Comparison of ENCODE assay signal across 8 cellular contexts in the genomic region with DNA sequence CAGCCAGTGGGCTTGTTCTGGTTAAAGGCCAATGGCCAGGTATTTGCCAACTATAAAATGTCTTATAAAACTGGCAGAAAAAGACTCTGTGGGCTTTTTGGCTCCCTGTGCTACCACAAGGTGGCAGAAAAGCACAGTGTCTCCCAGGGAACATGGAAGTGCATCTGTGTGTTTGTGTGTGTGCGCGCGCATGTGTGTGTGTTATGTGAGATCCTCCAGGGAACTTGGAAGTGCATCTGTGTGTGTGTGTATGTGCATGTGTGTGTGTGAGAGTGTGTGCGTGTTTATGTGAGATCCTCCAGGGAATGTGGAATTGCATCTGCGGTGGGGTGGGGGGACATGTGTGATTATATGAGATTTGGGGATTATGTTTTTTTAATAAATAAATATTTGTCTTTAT. TPM values are rescaled to one million over a fixed set of nuclear protein-coding genes. Genes with fewer than 3 reads are reported as not detected.
DNase-seq lines count a peak whose midpoint lies in the region; ATAC-seq and TF ChIP-seq lines count a peak whose summit lies in the region.

No MANE protein-coding gene starts in this region.

- H3K27me3 ChIP-seq in HCT116 (ENCODE audit: insufficient read depth, low read length) (no peaks in the 10 kb centered on the region), OCI-LY1 (ENCODE audit: insufficient read depth, low read length) (no peaks in the 10 kb centered on the region)

- H3K36me3 ChIP-seq in HCT116 (ENCODE audit: control insufficient read depth in 1 of 2, insufficient read depth in 2 of 2, low read length in 2 of 2) (no peaks in the 10 kb centered on the region), OCI-LY1 (ENCODE audit: insufficient read depth, low read length) (no peaks in the 10 kb centered on the region)

- peak; percentile 77 for TF ChIP-seq RAD21 in HCT116 (IDR thresholded peaks at IDR 0.05; ENCODE audit: low read depth)

- H3K27ac ChIP-seq in HCT116 (ENCODE audit: low read depth, low read length) (no peak overlapping the region), OCI-LY1 (ENCODE audit: low read depth, low read length, poor library complexity, severe bottlenecking) (no peak overlapping the region)

- H3K4me2 ChIP-seq in HCT116 (ENCODE audit: low read length) (no peak overlapping the region), OCI-LY1 (ENCODE audit: low read length) (no peak overlapping the region)

- H3K4me3 ChIP-seq in HCT116 (replicated peaks in 1 of 2; ENCODE audit: low read depth in 1 of 2, low read length in 2 of 2): no peak overlapping the region
- H3K4me3 ChIP-seq in OCI-LY1 (ENCODE audit: low read depth, low read length, poor library complexity, severe bottlenecking): no peak overlapping the region

- H3K9ac ChIP-seq in HCT116 (ENCODE audit: low read length) (no peak overlapping the region), OCI-LY1 (ENCODE audit: low read length) (no peak overlapping the region)

- no peaks in the 10 kb centered on the region for H3K4me1 ChIP-seq in HCT116 (ENCODE audit: control insufficient read depth in 1 of 2, insufficient read depth in 2 of 2, low read length in 2 of 2)
- H3K4me1 ChIP-seq in OCI-LY1 (ENCODE audit: insufficient read depth, low read length, severe bottlenecking): peaks cover 15% of the 10 kb centered on the region

- H3K27me3 Mint-ChIP-seq in activated naive CD8-positive, alpha-beta T cell treated with anti-CD3 and anti-CD28 coated beads for 36 hours: peaks cover 5% of the 10 kb centered on the region

- TF ChIP-seq POLR2A in HCT116 (IDR thresholded peaks at IDR 0.05; ENCODE audit: borderline replicate concordance, extremely low read depth, insufficient read depth, insufficient read length): no peak

- H2AFZ ChIP-seq in HCT116 (ENCODE audit: low read depth, low read length, poor library complexity, severe bottlenecking) (no peak overlapping the region), OCI-LY1 (ENCODE audit: low read length) (no peak overlapping the region)

- no peaks in the 10 kb centered on the region for H3K36me3 Mint-ChIP-seq in activated naive CD8-positive, alpha-beta T cell treated with anti-CD3 and anti-CD28 coated beads for 36 hours

- H3K27ac Mint-ChIP-seq in activated naive CD8-positive, alpha-beta T cell treated with anti-CD3 and anti-CD28 coated beads for 36 hours: no peak overlapping the region

- TF ChIP-seq CTCF in HCT116 (IDR thresholded peaks at IDR 0.05 in 2 of 3, conservative IDR thresholded peaks at IDR 0.05 in 1 of 3; ENCODE audit: borderline replicate concordance in 1 of 3, insufficient read depth in 1 of 3, low read depth in 2 of 3, low read length in 2 of 3) (peak; percentile 67 to 78 (median 73); a peak in 5 of 6 replicates), OCI-LY1 (IDR thresholded peaks at IDR 0.05; ENCODE audit: low read length) (peak; percentile 91)

- intact Hi-C loops in HCT116 (cut with micrococcal nuclease): loop anchor here (1.0 kb wide), 1 partner anchor 469 kb away; no protein-coding TSS in a partner anchor

- H3K9me2 ChIP-seq in HCT116 (ENCODE audit: insufficient read depth) (no peaks in the 10 kb centered on the region), OCI-LY1 (ENCODE audit: low read depth, low read length) (no peaks in the 10 kb centered on the region)

- H3K79me2 ChIP-seq in HCT116 (ENCODE audit: insufficient read depth, low read length): no peaks in the 10 kb centered on the region
- no peaks in the 10 kb centered on the region for H3K79me2 ChIP-seq in OCI-LY1 (ENCODE audit: insufficient read depth, low read length)

- POLR2A ChIA-PET in HCT116 (lab: Charles Lee): no interaction called here

- BruUV-seq in HCT116 (replicated peaks; lab: Mats Ljungman, UMichigan): no TSS peak

- H3F3A ChIP-seq in OCI-LY1 (ENCODE audit: insufficient read depth, low read length): no peaks in the 10 kb centered on the region

- CTCF ChIA-PET in HCT116 (lab: Charles Lee): interaction anchor here (0.7 to 1.4 kb wide), 5 partner anchors 10 to 469 kb away, joined by 3 to 6 read pairs (median 3); no protein-coding TSS in a partner anchor

- no peaks in the 10 kb centered on the region for H3K4me1 Mint-ChIP-seq in activated naive CD8-positive, alpha-beta T cell treated with anti-CD3 and anti-CD28 coated beads for 36 hours

- ATAC-seq in HCT116 (peak; percentile 87), HG02642 (IDR thresholded peaks at IDR 0.05; ENCODE audit: poor library complexity, unreplicated experiment) (no peak)

- no peak overlapping the region for H3K4me3 Mint-ChIP-seq in activated naive CD8-positive, alpha-beta T cell treated with anti-CD3 and anti-CD28 coated beads for 36 hours

- no peaks in the 10 kb centered on the region for H4K20me1 ChIP-seq in HCT116 (ENCODE audit: insufficient read depth)
- no peaks in the 10 kb centered on the region for H4K20me1 ChIP-seq in OCI-LY1 (ENCODE audit: insufficient read depth, low read length)

- RAD21 ChIA-PET in HCT116 (lab: Charles Lee; ENCODE audit: low non-redundant PET in 1 of 2, low total read pairs in 2 of 2, uncharacterized antibody in 2 of 2, unreplicated experiment in 2 of 2): no interaction called here

- peaks cover 11% of the 10 kb centered on the region for H3K9me3 Mint-ChIP-seq in activated naive CD8-positive, alpha-beta T cell treated with anti-CD3 and anti-CD28 coated beads for 36 hours

- no peaks in the 10 kb centered on the region for H3K9me3 ChIP-seq in HCT116 (ENCODE audit: control insufficient read depth in 1 of 2, insufficient read depth in 1 of 2, low read depth in 1 of 2, low read length in 2 of 2)
- H3K9me3 ChIP-seq in OCI-LY1 (ENCODE audit: low read length): no peaks in the 10 kb centered on the region

- peak; percentile 55 for DNase-seq in CMK (ENCODE audit: low read depth)
- DNase-seq in HCT116 (ENCODE audit: low read depth, low spot score): peak; percentile 62
- peak; percentile 52 for DNase-seq in activated naive CD8-positive, alpha-beta T cell treated with anti-CD3 and anti-CD28 coated beads for 36 hours
- DNase-seq in iPS-NIHi7 (ENCODE audit: extremely low spot score): peak; percentile 33
- DNase-seq in stimulated activated CD4-positive, alpha-beta T cell treated with anti-CD3 and anti-CD28 coated beads, Interleukin-2, amount 100 ng/mL, for 48 hours: peak; percentile 13 to 50
- DNase-seq in AG08396 (ENCODE audit: low spot score): no peak

TF ChIP-seq in HCT116, 20 proteins besides CTCF, POLR2A, EP300 and RAD21:
- TF ChIP-seq TCF7L2 (IDR thresholded peaks at IDR 0.05; ENCODE audit: borderline replicate concordance, extremely low read depth, insufficient read depth, insufficient read length) (no peak), CEBPB (IDR thresholded peaks at IDR 0.05; ENCODE audit: low read depth) (no peak), YY1 (IDR thresholded peaks at IDR 0.05; ENCODE audit: extremely low read depth, insufficient replicate concordance, low read depth, low read length) (no peak), ZFX (IDR thresholded peaks at IDR 0.05) (no peak), EGR1 (IDR thresholded peaks at IDR 0.05; ENCODE audit: low read depth) (no peak), SRF (IDR thresholded peaks at IDR 0.05; ENCODE audit: low read depth) (no peak), FOSL1 (IDR thresholded peaks at IDR 0.05; ENCODE audit: low read depth) (no peak), ZNF274 (IDR thresholded peaks at IDR 0.05; ENCODE audit: low read depth, low read length) (no peak), ATF3 (IDR thresholded peaks at IDR 0.05) (no peak), ELF1 (IDR thresholded peaks at IDR 0.05; ENCODE audit: borderline replicate concordance, low read depth) (no peak), MAX (IDR thresholded peaks at IDR 0.05) (no peak), EZH2phosphoT487 (IDR thresholded peaks at IDR 0.05; ENCODE audit: borderline replicate concordance) (no peak), SIN3A (IDR thresholded peaks at IDR 0.05; ENCODE audit: low read depth) (no peak)
- TF ChIP-seq, protein P1, sequence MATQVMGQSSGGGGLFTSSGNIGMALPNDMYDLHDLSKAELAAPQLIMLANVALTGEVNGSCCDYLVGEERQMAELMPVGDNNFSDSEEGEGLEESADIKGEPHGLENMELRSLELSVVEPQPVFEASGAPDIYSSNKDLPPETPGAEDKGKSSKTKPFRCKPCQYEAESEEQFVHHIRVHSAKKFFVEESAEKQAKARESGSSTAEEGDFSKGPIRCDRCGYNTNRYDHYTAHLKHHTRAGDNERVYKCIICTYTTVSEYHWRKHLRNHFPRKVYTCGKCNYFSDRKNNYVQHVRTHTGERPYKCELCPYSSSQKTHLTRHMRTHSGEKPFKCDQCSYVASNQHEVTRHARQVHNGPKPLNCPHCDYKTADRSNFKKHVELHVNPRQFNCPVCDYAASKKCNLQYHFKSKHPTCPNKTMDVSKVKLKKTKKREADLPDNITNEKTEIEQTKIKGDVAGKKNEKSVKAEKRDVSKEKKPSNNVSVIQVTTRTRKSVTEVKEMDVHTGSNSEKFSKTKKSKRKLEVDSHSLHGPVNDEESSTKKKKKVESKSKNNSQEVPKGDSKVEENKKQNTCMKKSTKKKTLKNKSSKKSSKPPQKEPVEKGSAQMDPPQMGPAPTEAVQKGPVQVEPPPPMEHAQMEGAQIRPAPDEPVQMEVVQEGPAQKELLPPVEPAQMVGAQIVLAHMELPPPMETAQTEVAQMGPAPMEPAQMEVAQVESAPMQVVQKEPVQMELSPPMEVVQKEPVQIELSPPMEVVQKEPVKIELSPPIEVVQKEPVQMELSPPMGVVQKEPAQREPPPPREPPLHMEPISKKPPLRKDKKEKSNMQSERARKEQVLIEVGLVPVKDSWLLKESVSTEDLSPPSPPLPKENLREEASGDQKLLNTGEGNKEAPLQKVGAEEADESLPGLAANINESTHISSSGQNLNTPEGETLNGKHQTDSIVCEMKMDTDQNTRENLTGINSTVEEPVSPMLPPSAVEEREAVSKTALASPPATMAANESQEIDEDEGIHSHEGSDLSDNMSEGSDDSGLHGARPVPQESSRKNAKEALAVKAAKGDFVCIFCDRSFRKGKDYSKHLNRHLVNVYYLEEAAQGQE (IDR thresholded peaks at IDR 0.05; ENCODE audit: low read depth): no peak

RNA-seq across cellular contexts. Expression of gene ABI1, which starts 30.2 kb away (rescaled TPM):
- 34.8 TPM for total RNA-seq in HCT116 (2021; ENCODE audit: unreplicated experiment)
- 23.5 and 24.9 TPM in 2 replicates for polyA plus RNA-seq in HCT116 (2012)
- total RNA-seq in activated naive CD8-positive, alpha-beta T cell treated with anti-CD3 and anti-CD28 coated beads for 36 hours: 10 to 100 TPM; 31.4 to 31.7 TPM
